21 cellular contexts compared by ENCODE assay signal in the genomic region with DNA sequence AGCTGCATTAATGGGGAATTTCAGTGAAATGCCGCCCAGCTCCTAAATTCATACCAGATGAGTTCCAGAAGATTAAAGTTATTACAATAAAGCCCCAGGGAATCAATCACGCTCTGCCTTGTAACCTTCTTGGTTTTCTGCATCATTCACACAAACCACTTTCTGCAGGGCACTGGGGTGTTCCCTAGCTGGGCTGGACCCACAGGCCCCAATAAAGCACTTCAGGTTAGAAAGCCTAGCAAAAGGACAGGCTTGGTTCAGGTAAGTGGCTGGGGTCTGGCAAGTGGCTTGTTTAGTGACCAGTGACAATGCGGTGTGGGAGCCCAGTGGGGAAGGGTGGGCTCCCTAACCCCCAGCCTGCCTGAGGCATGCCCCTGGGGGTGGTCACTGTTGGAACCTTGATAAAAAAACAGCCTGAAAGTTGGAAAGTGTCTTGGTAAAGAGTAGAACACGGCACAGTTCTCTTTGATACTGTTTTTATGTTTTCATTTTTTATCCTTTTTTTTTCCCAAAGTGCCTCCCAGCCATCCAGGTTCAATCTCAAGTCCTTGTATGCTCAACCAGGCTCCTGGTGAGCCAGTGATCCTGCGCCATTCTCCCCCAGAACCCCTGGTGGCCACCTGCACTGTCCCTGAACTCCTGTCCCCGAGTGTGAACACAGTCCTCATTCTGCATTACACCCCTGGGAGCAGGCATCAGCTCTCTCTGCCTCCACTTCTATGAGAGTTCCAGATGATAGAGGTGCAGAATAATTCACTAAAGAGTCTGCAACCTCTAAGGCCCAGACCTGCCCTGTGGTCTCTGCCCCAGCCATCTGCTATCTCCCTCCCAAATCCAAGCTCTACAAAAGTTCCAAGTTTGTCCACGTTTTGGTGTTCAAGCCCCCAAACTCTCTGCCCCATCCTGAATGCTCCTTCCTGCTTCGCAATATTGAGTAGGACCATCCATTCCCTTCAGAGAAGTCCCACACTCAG.
DNase-seq lines count a peak whose midpoint lies in the region; ATAC-seq and TF ChIP-seq lines count a peak whose summit lies in the region.
"Had no signal": no experiment of that assay in that cellular context is flagged by ENCODE, and none has a peak within 500 bp of the region (broad histone marks: within the 10 kb centered on the region; RNA-seq: fewer than 3 reads in every experiment).

No MANE protein-coding gene starts in this region.

- peaks cover 29% of the 10 kb centered on the region for H3K27me3 Mint-ChIP-seq in nephron progenitor cell (ENCODE audit: low read depth, poor library complexity)

- H3K9me3 Mint-ChIP-seq in nephron progenitor cell, result peaks cover 6% of the 10 kb centered on the region
- H3K9me3 Mint-ChIP-seq: activated naive CD4-positive, alpha-beta T cell treated with anti-CD3 and anti-CD28 coated beads, Interleukin-2, amount 50 U/mL, for 24 hours; activated T-cell treated with anti-CD3 and anti-CD28 coated beads, Interleukin-2, amount 50 U/mL, for 24 hours had no signal

- peaks cover 60% of the 10 kb centered on the region for H3K4me1 Mint-ChIP-seq in nephron progenitor cell
- H3K4me1 Mint-ChIP-seq: activated naive CD4-positive, alpha-beta T cell treated with anti-CD3 and anti-CD28 coated beads, Interleukin-2, amount 50 U/mL, for 24 hours had no signal

- no peak for ATAC-seq in HG02938 (IDR thresholded peaks at IDR 0.05; ENCODE audit: unreplicated experiment)
- ATAC-seq: foreskin keratinocyte, psoas muscle had no signal

- no peaks in the 10 kb centered on the region for H3K36me3 Mint-ChIP-seq in nephron progenitor cell (ENCODE audit: low read depth)
- H3K36me3 Mint-ChIP-seq: activated naive CD4-positive, alpha-beta T cell treated with anti-CD3 and anti-CD28 coated beads, Interleukin-2, amount 50 U/mL, for 24 hours had no signal

- no peak overlapping the region for H3K27ac ChIP-seq in coronary artery
- H3K27ac ChIP-seq: foreskin keratinocyte, psoas muscle, VCaP had no signal

- peak overlapping the region; percentile 39 for H3K4me3 Mint-ChIP-seq in nephron progenitor cell
- H3K4me3 Mint-ChIP-seq: activated naive CD4-positive, alpha-beta T cell treated with anti-CD3 and anti-CD28 coated beads, Interleukin-2, amount 50 U/mL, for 24 hours; activated T-cell treated with anti-CD3 and anti-CD28 coated beads, Interleukin-2, amount 50 U/mL, for 24 hours had no signal

- no peak for TF ChIP-seq CTCF in AG09309 (IDR thresholded peaks at IDR 0.05; ENCODE audit: control insufficient read depth, insufficient read depth, low read depth, low read length, missing control alignments)
- TF ChIP-seq CTCF in coronary artery (IDR thresholded peaks at IDR 0.05), result no peak
- no peak for TF ChIP-seq CTCF in nephron progenitor cell (IDR thresholded peaks at IDR 0.05)

- H3K4me3 ChIP-seq in AG09309 (ENCODE audit: control insufficient read depth, low read depth, low read length) (no peak overlapping the region), coronary artery (no peak overlapping the region)
- H3K4me3 ChIP-seq: psoas muscle had no signal

- DNase-seq in AG09309 (ENCODE audit: low read depth) (peak; percentile 62), GM04503 (ENCODE audit: low read depth) (peak; percentile 30), coronary artery (ENCODE audit: low spot score) (peak; percentile 52), nephron progenitor cell (no peak), SW 1271 (lab: John Stamatoyannopoulos, UW) (no peak), NCI-H446 treated with DMSO at 0.1 percent for 48 hours (lab: John Stamatoyannopoulos, UW) (no peak)
- DNase-seq in stimulated activated CD4-positive, alpha-beta T cell treated with anti-CD3 and anti-CD28 coated beads, Interleukin-12 subunit alpha, Interleukin-12 subunit beta, amount 100 ng/mL, for 4 hours, result no peak
- DNase-seq: activated T-cell treated with anti-CD3 and anti-CD28 coated beads, Interleukin-2, amount 50 U/mL, for 24 hours; COR-L47; DND-41; foreskin keratinocyte; mesenchymal stem cell; NCI-H1105 treated with DMSO at 0.1 percent for 48 hours; NCI-H2171; NCI-H69; psoas muscle; SHP77 treated with DMSO at 0.1 percent for 48 hours; stimulated activated CD8-positive, alpha-beta memory T cell treated with anti-CD3 and anti-CD28 coated beads, Interleukin-4, amount 100 ng/mL, for 48 hours had no signal

- H3K27ac Mint-ChIP-seq in nephron progenitor cell, result no peak overlapping the region
- H3K27ac Mint-ChIP-seq: activated naive CD4-positive, alpha-beta T cell treated with anti-CD3 and anti-CD28 coated beads, Interleukin-2, amount 50 U/mL, for 24 hours; activated T-cell treated with anti-CD3 and anti-CD28 coated beads, Interleukin-2, amount 50 U/mL, for 24 hours had no signal

Comparison
In these comparisons a context has a peak if more than half of its experiments do, and no peak if none do; other contexts are left out.
1. DNase-seq: peak in AG09309 (single experiment), GM04503 (single experiment) and coronary artery (single experiment); none in nephron progenitor cell (single experiment), SW 1271 (0 of 2), NCI-H446 treated with DMSO at 0.1 percent for 48 hours (single experiment) and stimulated activated CD4-positive, alpha-beta T cell treated with anti-CD3 and anti-CD28 coated beads, Interleukin-12 subunit alpha, Interleukin-12 subunit beta, amount 100 ng/mL, for 4 hours (single experiment).